Comparison of ENCODE assay signal across 20 cellular contexts in the genomic region with DNA sequence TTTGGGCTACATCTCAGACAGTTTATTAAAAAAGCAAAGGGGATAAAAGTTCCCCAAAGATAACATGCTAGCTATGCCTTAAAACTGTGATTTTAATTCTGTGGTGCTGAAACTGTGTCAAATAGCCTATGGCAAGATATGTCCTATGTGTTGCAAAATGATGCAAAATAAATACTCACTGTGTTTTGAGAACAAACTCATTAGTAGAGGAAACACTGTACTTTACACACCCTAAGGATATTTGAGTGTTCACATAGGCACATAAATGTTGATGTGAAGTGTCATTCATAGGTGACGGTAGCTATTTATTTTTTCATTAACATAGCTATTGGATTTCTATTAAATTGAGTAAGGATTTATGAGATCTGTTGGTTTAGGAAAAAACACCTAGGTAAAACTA.
"Had no signal": no experiment of that assay in that cellular context is flagged by ENCODE, and none has a peak within 500 bp of the region (broad histone marks: within the 10 kb centered on the region; RNA-seq: fewer than 3 reads in every experiment).

No MANE protein-coding gene starts in this region.

- H3K4me3 Mint-ChIP-seq: activated naive CD4-positive, alpha-beta T cell treated with anti-CD3 and anti-CD28 coated beads, Interleukin-2, amount 10 ng/mL, durations not matched to agents 7 days and 5 days; activated naive CD8-positive, alpha-beta T cell treated with anti-CD3 and anti-CD28 coated beads, Interleukin-2, amount 50 U/mL, for 24 hours; activated T-cell treated with anti-CD3 and anti-CD28 coated beads, Interleukin-2, amount 50 U/mL, for 4 hours; memory B cell had no signal

- H3K27ac ChIP-seq: heart right ventricle, left ventricle myocardium inferior, prostate gland, transverse colon, vagina, VCaP had no signal

- H3K4me1 Mint-ChIP-seq: activated naive CD4-positive, alpha-beta T cell treated with anti-CD3 and anti-CD28 coated beads, Interleukin-2, amount 10 ng/mL, durations not matched to agents 7 days and 5 days; activated naive CD8-positive, alpha-beta T cell treated with anti-CD3 and anti-CD28 coated beads, Interleukin-2, amount 50 U/mL, for 24 hours; memory B cell had no signal

- H3K27me3 ChIP-seq: heart right ventricle, transverse colon, vagina had no signal

- FAIRE-seq: endometrium had no signal

- H3K9me3 Mint-ChIP-seq: activated naive CD4-positive, alpha-beta T cell treated with anti-CD3 and anti-CD28 coated beads, Interleukin-2, amount 10 ng/mL, durations not matched to agents 7 days and 5 days had no signal

- H3K27me3 Mint-ChIP-seq: activated naive CD4-positive, alpha-beta T cell treated with anti-CD3 and anti-CD28 coated beads, Interleukin-2, amount 10 ng/mL, durations not matched to agents 7 days and 5 days; activated naive CD8-positive, alpha-beta T cell treated with anti-CD3 and anti-CD28 coated beads, Interleukin-2, amount 50 U/mL, for 24 hours; memory B cell had no signal

- DNase-seq: activated CD4-positive, alpha-beta T cell treated with anti-CD3 and anti-CD28 coated beads, Interleukin-2, amount 50 U/mL, for 1 hour; activated CD4-positive, CD25-positive, alpha-beta regulatory T cell treated with anti-CD3 and anti-CD28 coated beads, Interleukin-2, amount 50 U/mL, for 72 hours; activated CD8-positive, alpha-beta memory T cell treated with anti-CD3 and anti-CD28 coated beads, Interleukin-2, amount 50 U/mL, for 4 hours; activated naive CD4-positive, alpha-beta T cell treated with anti-CD3 and anti-CD28 coated beads, Interleukin-2, amount 10 ng/mL, durations not matched to agents 7 days and 5 days; activated naive CD8-positive, alpha-beta T cell treated with anti-CD3 and anti-CD28 coated beads, Interleukin-2, amount 50 U/mL, for 24 hours; activated T-cell treated with anti-CD3 and anti-CD28 coated beads, Interleukin-2, amount 50 U/mL, for 4 hours; aorta; cerebellar nuclear complex; cortex of kidney; heart right ventricle; left ventricle myocardium inferior; right cardiac atrium; stimulated activated CD4-positive, alpha-beta T cell treated with anti-CD3 and anti-CD28 coated beads, Interleukin-2, amount 100 ng/mL, for 24 hours; stimulated activated naive CD4-positive, alpha-beta T cell treated with Interleukin-2 at 50 U/mL for 16 hours; transverse colon had no signal

- H3K36me3 Mint-ChIP-seq: activated naive CD4-positive, alpha-beta T cell treated with anti-CD3 and anti-CD28 coated beads, Interleukin-2, amount 10 ng/mL, durations not matched to agents 7 days and 5 days; memory B cell had no signal

- H3K36me3 ChIP-seq: heart right ventricle, left ventricle myocardium inferior, prostate gland, transverse colon, vagina had no signal

- H3K27ac Mint-ChIP-seq: activated naive CD4-positive, alpha-beta T cell treated with anti-CD3 and anti-CD28 coated beads, Interleukin-2, amount 10 ng/mL, durations not matched to agents 7 days and 5 days; activated naive CD8-positive, alpha-beta T cell treated with anti-CD3 and anti-CD28 coated beads, Interleukin-2, amount 50 U/mL, for 24 hours; memory B cell had no signal

- H3K4me3 ChIP-seq: heart right ventricle, left ventricle myocardium inferior, prostate gland, transverse colon, vagina had no signal

- H3K9me3 ChIP-seq: prostate gland, transverse colon, vagina had no signal

- H3K4me1 ChIP-seq: heart right ventricle, left ventricle myocardium inferior, prostate gland, transverse colon, vagina had no signal
